Comparison of ENCODE assay signal across 1 cellular context in genomic region chr10:3852147-3852904, GRCh38.
A peak's percentile ranks its signal among the peaks of the same experiment; 100 is the strongest.
TF ChIP-seq lines count a peak whose summit lies in the region.

No MANE protein-coding gene starts in this region.

TF ChIP-seq in K562, 482 proteins besides CTCF, POLR2A, EP300 and RAD21 (continued from another document and continues in another):
- TF ChIP-seq E2F4 (CRISPR knock-in tag; IDR thresholded peaks at IDR 0.05; ENCODE audit: low read depth): no peak
- TF ChIP-seq FOXK1 (CRISPR knock-in tag; IDR thresholded peaks at IDR 0.05; ENCODE audit: borderline replicate concordance): no peak
- TF ChIP-seq MYC (IDR thresholded peaks at IDR 0.05; ENCODE audit: low read depth, low read length): 0 out of 2 replicates have a peak, but pooled peaks have one; percentile 5
- no peak for TF ChIP-seq MYC (CRISPR knock-in tag; IDR thresholded peaks at IDR 0.05; ENCODE audit: borderline replicate concordance, low read depth)
- TF ChIP-seq SFPQ (IDR thresholded peaks at IDR 0.05; ENCODE audit: low read depth, low read length): no peak
- TF ChIP-seq TAF7 (tag; IDR thresholded peaks at IDR 0.05): no peak
- no peak for TF ChIP-seq SREBF2 (CRISPR knock-in tag; IDR thresholded peaks at IDR 0.05)
- no peak for TF ChIP-seq ZNF764 (CRISPR knock-in tag; IDR thresholded peaks at IDR 0.05; ENCODE audit: low read depth)
- TF ChIP-seq BMI1 (IDR thresholded peaks at IDR 0.05; ENCODE audit: low read length): no peak
- no peak for TF ChIP-seq KLF13 (tag; IDR thresholded peaks at IDR 0.05; ENCODE audit: borderline replicate concordance, low read depth)
- TF ChIP-seq TGIF2 (CRISPR knock-in tag; IDR thresholded peaks at IDR 0.05): no peak
- no peak for TF ChIP-seq ZNF274 (IDR thresholded peaks at IDR 0.05; ENCODE audit: borderline replicate concordance, low read depth, low read length)
- TF ChIP-seq, protein P1, sequence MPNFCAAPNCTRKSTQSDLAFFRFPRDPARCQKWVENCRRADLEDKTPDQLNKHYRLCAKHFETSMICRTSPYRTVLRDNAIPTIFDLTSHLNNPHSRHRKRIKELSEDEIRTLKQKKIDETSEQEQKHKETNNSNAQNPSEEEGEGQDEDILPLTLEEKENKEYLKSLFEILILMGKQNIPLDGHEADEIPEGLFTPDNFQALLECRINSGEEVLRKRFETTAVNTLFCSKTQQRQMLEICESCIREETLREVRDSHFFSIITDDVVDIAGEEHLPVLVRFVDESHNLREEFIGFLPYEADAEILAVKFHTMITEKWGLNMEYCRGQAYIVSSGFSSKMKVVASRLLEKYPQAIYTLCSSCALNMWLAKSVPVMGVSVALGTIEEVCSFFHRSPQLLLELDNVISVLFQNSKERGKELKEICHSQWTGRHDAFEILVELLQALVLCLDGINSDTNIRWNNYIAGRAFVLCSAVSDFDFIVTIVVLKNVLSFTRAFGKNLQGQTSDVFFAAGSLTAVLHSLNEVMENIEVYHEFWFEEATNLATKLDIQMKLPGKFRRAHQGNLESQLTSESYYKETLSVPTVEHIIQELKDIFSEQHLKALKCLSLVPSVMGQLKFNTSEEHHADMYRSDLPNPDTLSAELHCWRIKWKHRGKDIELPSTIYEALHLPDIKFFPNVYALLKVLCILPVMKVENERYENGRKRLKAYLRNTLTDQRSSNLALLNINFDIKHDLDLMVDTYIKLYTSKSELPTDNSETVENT (CRISPR knock-in tag; IDR thresholded peaks at IDR 0.05): no peak
- no peak for TF ChIP-seq ZNF212 (CRISPR knock-in tag; IDR thresholded peaks at IDR 0.05)
- peak; percentile 64 for TF ChIP-seq NFRKB (IDR thresholded peaks at IDR 0.05; ENCODE audit: low read depth)
- TF ChIP-seq, protein P2, sequence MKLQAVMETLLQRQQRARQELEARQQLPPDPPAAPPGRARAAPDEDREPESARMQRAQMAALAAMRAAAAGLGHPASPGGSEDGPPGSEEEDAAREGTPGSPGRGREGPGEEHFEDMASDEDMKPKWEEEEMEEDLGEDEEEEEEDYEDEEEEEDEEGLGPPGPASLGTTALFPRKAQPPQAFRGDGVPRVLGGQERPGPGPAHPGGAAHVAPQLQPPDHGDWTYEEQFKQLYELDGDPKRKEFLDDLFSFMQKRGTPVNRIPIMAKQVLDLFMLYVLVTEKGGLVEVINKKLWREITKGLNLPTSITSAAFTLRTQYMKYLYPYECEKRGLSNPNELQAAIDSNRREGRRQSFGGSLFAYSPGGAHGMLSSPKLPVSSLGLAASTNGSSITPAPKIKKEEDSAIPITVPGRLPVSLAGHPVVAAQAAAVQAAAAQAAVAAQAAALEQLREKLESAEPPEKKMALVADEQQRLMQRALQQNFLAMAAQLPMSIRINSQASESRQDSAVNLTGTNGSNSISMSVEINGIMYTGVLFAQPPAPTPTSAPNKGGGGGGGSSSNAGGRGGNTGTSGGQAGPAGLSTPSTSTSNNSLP (IDR thresholded peaks at IDR 0.05; ENCODE audit: borderline replicate concordance, low read depth, low read length): no peak; the same call in 1 of the 2 replicates
- TF ChIP-seq RBM39 (optimal IDR thresholded peaks at IDR 0.05; ENCODE audit: low read depth, low read length): no peak
- TF ChIP-seq SMAD4 (CRISPR knock-in tag; conservative IDR thresholded peaks at IDR 0.05): peak; percentile 64
- no peak for TF ChIP-seq TAL1 (IDR thresholded peaks at IDR 0.05)
- no peak for TF ChIP-seq RFX7 (CRISPR knock-in tag; IDR thresholded peaks at IDR 0.05)
- TF ChIP-seq, protein P3, sequence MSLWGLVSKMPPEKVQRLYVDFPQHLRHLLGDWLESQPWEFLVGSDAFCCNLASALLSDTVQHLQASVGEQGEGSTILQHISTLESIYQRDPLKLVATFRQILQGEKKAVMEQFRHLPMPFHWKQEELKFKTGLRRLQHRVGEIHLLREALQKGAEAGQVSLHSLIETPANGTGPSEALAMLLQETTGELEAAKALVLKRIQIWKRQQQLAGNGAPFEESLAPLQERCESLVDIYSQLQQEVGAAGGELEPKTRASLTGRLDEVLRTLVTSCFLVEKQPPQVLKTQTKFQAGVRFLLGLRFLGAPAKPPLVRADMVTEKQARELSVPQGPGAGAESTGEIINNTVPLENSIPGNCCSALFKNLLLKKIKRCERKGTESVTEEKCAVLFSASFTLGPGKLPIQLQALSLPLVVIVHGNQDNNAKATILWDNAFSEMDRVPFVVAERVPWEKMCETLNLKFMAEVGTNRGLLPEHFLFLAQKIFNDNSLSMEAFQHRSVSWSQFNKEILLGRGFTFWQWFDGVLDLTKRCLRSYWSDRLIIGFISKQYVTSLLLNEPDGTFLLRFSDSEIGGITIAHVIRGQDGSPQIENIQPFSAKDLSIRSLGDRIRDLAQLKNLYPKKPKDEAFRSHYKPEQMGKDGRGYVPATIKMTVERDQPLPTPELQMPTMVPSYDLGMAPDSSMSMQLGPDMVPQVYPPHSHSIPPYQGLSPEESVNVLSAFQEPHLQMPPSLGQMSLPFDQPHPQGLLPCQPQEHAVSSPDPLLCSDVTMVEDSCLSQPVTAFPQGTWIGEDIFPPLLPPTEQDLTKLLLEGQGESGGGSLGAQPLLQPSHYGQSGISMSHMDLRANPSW (CRISPR knock-in tag; IDR thresholded peaks at IDR 0.05): no peak
- TF ChIP-seq NCOA1 (IDR thresholded peaks at IDR 0.05; ENCODE audit: low read depth): peak; percentile 56; the same call in 1 of the 2 replicates
- no peak for TF ChIP-seq MEF2A (IDR thresholded peaks at IDR 0.05; ENCODE audit: control insufficient read depth, low read depth, low read length)
- no peak for TF ChIP-seq KHSRP (IDR thresholded peaks at IDR 0.05)
- no peak for TF ChIP-seq RBM34 (IDR thresholded peaks at IDR 0.05; ENCODE audit: borderline replicate concordance, insufficient read depth, low read length)
- TF ChIP-seq CXXC5 (CRISPR knock-in tag; IDR thresholded peaks at IDR 0.05): peak; percentile 40
- TF ChIP-seq BCL6 (CRISPR knock-in tag; IDR thresholded peaks at IDR 0.05): no peak
- peak; percentile 84 for TF ChIP-seq C11orf30 (IDR thresholded peaks at IDR 0.05; ENCODE audit: low read depth)
- peak; percentile 47 for TF ChIP-seq RBFOX2 (IDR thresholded peaks at IDR 0.05; ENCODE audit: low read depth, low read length)
- peak; percentile 70 for TF ChIP-seq ZNF644 (tag; IDR thresholded peaks at IDR 0.05; ENCODE audit: low read depth)
- TF ChIP-seq HMGN3 (IDR thresholded peaks at IDR 0.05; ENCODE audit: borderline replicate concordance, extremely low read depth, insufficient read length, low read depth, low read length): no peak
- no peak for TF ChIP-seq CSDE1 (IDR thresholded peaks at IDR 0.05)
- TF ChIP-seq ZNF197 (CRISPR knock-in tag; IDR thresholded peaks at IDR 0.05; ENCODE audit: low read depth): no peak
- TF ChIP-seq ZBTB17 (CRISPR knock-in tag; IDR thresholded peaks at IDR 0.05): no peak
- TF ChIP-seq ZNF445 (CRISPR knock-in tag; IDR thresholded peaks at IDR 0.05; ENCODE audit: low read depth): no peak
- TF ChIP-seq, protein P4, sequence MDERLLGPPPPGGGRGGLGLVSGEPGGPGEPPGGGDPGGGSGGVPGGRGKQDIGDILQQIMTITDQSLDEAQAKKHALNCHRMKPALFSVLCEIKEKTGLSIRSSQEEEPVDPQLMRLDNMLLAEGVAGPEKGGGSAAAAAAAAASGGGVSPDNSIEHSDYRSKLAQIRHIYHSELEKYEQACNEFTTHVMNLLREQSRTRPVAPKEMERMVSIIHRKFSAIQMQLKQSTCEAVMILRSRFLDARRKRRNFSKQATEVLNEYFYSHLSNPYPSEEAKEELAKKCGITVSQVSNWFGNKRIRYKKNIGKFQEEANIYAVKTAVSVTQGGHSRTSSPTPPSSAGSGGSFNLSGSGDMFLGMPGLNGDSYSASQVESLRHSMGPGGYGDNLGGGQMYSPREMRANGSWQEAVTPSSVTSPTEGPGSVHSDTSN (CRISPR knock-in tag; IDR thresholded peaks at IDR 0.05; ENCODE audit: low read depth): no peak
- TF ChIP-seq, protein P4 (tag; conservative IDR thresholded peaks at IDR 0.05; ENCODE audit: low read depth): peak; percentile 42; the same call in 1 of the 2 replicates
- no peak for TF ChIP-seq HSF4 (CRISPR knock-in tag; IDR thresholded peaks at IDR 0.05; ENCODE audit: borderline replicate concordance)
- TF ChIP-seq NR3C1 (CRISPR knock-in tag; IDR thresholded peaks at IDR 0.05): no peak
- TF ChIP-seq, protein P5, sequence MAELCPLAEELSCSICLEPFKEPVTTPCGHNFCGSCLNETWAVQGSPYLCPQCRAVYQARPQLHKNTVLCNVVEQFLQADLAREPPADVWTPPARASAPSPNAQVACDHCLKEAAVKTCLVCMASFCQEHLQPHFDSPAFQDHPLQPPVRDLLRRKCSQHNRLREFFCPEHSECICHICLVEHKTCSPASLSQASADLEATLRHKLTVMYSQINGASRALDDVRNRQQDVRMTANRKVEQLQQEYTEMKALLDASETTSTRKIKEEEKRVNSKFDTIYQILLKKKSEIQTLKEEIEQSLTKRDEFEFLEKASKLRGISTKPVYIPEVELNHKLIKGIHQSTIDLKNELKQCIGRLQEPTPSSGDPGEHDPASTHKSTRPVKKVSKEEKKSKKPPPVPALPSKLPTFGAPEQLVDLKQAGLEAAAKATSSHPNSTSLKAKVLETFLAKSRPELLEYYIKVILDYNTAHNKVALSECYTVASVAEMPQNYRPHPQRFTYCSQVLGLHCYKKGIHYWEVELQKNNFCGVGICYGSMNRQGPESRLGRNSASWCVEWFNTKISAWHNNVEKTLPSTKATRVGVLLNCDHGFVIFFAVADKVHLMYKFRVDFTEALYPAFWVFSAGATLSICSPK (IDR thresholded peaks at IDR 0.05; ENCODE audit: borderline replicate concordance): no peak
- TF ChIP-seq IRF9 (tag; IDR thresholded peaks at IDR 0.05): no peak
- no peak for TF ChIP-seq FUS (optimal IDR thresholded peaks at IDR 0.05; ENCODE audit: low read depth, low read length)
- peak; percentile 93 for TF ChIP-seq SMARCE1 (IDR thresholded peaks at IDR 0.05)
- no peak for TF ChIP-seq ZNF280A (IDR thresholded peaks at IDR 0.05; ENCODE audit: low read depth, partially characterized antibody)
- TF ChIP-seq FOXA1 (IDR thresholded peaks at IDR 0.05; ENCODE audit: borderline replicate concordance): no peak
- no peak for TF ChIP-seq STAT5A (IDR thresholded peaks at IDR 0.05; ENCODE audit: borderline replicate concordance, low read length)
- no peak for TF ChIP-seq SAFB (IDR thresholded peaks at IDR 0.05; ENCODE audit: borderline replicate concordance, low read depth, low read length)
- no peak for TF ChIP-seq CBX5 (IDR thresholded peaks at IDR 0.05; ENCODE audit: borderline replicate concordance, low read depth)
- peak; percentile 82; the same call in 1 of the 2 replicates for TF ChIP-seq GATAD2A (IDR thresholded peaks at IDR 0.05)
